Comparison of ENCODE assay signal across 16 cellular contexts in genomic region chr2:196290149-196290548, GRCh38.
"Had no signal": no experiment of that assay in that cellular context is flagged by ENCODE, and none has a peak within 500 bp of the region (broad histone marks: within the 10 kb centered on the region; RNA-seq: fewer than 3 reads in every experiment).

No MANE protein-coding gene starts in this region.

- H3K27ac ChIP-seq: brain microvascular endothelial cell, left lung, parathyroid adenoma, tibial artery, vagina had no signal

- H3K9me3 Mint-ChIP-seq: T-helper 1 cell treated with Interleukin-12 subunit alpha and Interleukin-12 subunit beta and Interleukin-4 antibody, amounts not matched to agents 30 μg/mL and 1 μg/mL, for 36 hours had no signal

- H2AFZ ChIP-seq: parathyroid adenoma had no signal

- H3K27me3 Mint-ChIP-seq: activated naive CD8-positive, alpha-beta T cell treated with anti-CD3 and anti-CD28 coated beads for 36 hours had no signal

- ATAC-seq: esophagus mucosa, left lung had no signal

- H3K27me3 ChIP-seq: brain microvascular endothelial cell, left lung, tibial artery, vagina had no signal

- DNase-seq: activated CD4-positive, alpha-beta T cell treated with anti-CD3 and anti-CD28 coated beads, Interleukin-2, amount 50 U/mL, for 48 hours; activated CD4-positive, CD25-positive, alpha-beta regulatory T cell; activated CD8-positive, alpha-beta memory T cell treated with anti-CD3 and anti-CD28 coated beads, Interleukin-2, amount 50 U/mL, for 4 hours; activated effector memory CD4-positive, alpha-beta T cell treated with anti-CD3 and anti-CD28 coated beads, Interleukin-2, amount 50 U/mL, for 16 hours; activated naive CD8-positive, alpha-beta T cell treated with anti-CD3 and anti-CD28 coated beads for 36 hours; brain microvascular endothelial cell; dermis blood vessel endothelial cell; glutamatergic neuron; left lung; stimulated activated CD4-positive, alpha-beta T cell treated with anti-CD3 and anti-CD28 coated beads, Interleukin-15, amount 100 ng/mL, for 24 hours; stimulated activated CD4-positive, alpha-beta T cell treated with anti-CD3 and anti-CD28 coated beads, Interleukin-4, amount 100 ng/mL, for 24 hours; tibial artery had no signal

- H3K79me2 ChIP-seq: parathyroid adenoma had no signal

- H3K4me3 Mint-ChIP-seq: activated naive CD8-positive, alpha-beta T cell treated with anti-CD3 and anti-CD28 coated beads for 36 hours; T-helper 1 cell treated with Interleukin-12 subunit alpha and Interleukin-12 subunit beta and Interleukin-4 antibody, amounts not matched to agents 30 μg/mL and 1 μg/mL, for 36 hours had no signal

- H3K36me3 ChIP-seq: brain microvascular endothelial cell, left lung, tibial artery, vagina had no signal

- H3K9me3 ChIP-seq: left lung, tibial artery, vagina had no signal

- H3K27ac Mint-ChIP-seq: activated naive CD8-positive, alpha-beta T cell treated with anti-CD3 and anti-CD28 coated beads for 36 hours; T-helper 1 cell treated with Interleukin-12 subunit alpha and Interleukin-12 subunit beta and Interleukin-4 antibody, amounts not matched to agents 30 μg/mL and 1 μg/mL, for 36 hours had no signal

- H3K9ac ChIP-seq: parathyroid adenoma had no signal

- H3K4me3 ChIP-seq: left lung, tibial artery, vagina had no signal
